In the genomic region with DNA sequence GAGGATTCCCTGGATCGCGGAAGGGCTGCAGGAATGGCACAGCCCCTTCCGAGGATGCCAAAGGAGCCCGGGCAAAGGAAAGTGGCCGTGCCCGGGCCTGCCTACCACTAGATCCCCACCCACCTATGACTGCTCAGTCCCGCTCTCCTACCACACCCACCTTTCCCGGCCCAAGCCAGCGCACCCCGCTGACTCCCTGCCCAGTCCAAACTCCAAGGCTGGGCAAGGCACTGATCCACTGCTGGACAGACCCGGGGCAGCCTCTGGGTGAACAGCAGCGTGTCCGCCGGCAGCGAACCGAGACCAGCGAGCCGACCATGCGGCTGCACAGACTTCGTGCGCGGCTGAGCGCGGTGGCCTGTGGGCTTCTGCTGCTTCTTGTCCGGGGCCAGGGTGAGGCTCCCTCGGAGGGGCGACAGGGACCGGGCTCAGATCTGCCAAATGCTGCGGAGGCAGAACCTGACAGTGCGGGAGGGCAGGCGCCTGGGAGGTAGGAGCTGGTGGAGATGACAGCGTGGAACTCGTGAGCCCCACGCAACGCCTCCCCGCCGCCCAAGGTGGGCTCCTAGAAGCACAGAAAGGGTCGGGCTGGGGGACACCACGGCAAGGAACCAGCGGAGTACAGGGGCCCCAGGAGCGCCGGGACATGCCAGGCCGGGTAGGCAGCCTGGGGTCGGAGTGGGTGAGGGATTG, we compare ENCODE assay signal across 1 cellular context.
TF ChIP-seq lines count a peak whose summit lies in the region.

A gene with protein sequence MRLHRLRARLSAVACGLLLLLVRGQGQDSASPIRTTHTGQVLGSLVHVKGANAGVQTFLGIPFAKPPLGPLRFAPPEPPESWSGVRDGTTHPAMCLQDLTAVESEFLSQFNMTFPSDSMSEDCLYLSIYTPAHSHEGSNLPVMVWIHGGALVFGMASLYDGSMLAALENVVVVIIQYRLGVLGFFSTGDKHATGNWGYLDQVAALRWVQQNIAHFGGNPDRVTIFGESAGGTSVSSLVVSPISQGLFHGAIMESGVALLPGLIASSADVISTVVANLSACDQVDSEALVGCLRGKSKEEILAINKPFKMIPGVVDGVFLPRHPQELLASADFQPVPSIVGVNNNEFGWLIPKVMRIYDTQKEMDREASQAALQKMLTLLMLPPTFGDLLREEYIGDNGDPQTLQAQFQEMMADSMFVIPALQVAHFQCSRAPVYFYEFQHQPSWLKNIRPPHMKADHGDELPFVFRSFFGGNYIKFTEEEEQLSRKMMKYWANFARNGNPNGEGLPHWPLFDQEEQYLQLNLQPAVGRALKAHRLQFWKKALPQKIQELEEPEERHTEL (plus strand): TSS at position 198 of the 693 bp plus-strand sequence. CDS start 120 bp downstream, at position 318.

TF ChIP-seq in HepG2, 621 proteins besides CTCF, POLR2A, EP300 and RAD21 (continued from another document and continues in another):
- TF ChIP-seq, protein P1, sequence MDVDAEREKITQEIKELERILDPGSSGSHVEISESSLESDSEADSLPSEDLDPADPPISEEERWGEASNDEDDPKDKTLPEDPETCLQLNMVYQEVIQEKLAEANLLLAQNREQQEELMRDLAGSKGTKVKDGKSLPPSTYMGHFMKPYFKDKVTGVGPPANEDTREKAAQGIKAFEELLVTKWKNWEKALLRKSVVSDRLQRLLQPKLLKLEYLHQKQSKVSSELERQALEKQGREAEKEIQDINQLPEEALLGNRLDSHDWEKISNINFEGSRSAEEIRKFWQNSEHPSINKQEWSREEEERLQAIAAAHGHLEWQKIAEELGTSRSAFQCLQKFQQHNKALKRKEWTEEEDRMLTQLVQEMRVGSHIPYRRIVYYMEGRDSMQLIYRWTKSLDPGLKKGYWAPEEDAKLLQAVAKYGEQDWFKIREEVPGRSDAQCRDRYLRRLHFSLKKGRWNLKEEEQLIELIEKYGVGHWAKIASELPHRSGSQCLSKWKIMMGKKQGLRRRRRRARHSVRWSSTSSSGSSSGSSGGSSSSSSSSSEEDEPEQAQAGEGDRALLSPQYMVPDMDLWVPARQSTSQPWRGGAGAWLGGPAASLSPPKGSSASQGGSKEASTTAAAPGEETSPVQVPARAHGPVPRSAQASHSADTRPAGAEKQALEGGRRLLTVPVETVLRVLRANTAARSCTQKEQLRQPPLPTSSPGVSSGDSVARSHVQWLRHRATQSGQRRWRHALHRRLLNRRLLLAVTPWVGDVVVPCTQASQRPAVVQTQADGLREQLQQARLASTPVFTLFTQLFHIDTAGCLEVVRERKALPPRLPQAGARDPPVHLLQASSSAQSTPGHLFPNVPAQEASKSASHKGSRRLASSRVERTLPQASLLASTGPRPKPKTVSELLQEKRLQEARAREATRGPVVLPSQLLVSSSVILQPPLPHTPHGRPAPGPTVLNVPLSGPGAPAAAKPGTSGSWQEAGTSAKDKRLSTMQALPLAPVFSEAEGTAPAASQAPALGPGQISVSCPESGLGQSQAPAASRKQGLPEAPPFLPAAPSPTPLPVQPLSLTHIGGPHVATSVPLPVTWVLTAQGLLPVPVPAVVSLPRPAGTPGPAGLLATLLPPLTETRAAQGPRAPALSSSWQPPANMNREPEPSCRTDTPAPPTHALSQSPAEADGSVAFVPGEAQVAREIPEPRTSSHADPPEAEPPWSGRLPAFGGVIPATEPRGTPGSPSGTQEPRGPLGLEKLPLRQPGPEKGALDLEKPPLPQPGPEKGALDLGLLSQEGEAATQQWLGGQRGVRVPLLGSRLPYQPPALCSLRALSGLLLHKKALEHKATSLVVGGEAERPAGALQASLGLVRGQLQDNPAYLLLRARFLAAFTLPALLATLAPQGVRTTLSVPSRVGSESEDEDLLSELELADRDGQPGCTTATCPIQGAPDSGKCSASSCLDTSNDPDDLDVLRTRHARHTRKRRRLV (CRISPR knock-in tag; IDR thresholded peaks at IDR 0.05): no peak
- TF ChIP-seq ZNF552 (CRISPR knock-in tag; IDR thresholded peaks at IDR 0.05; ENCODE audit: borderline replicate concordance): peak; percentile 78
- no peak for TF ChIP-seq ZNF326 (CRISPR knock-in tag; IDR thresholded peaks at IDR 0.05; ENCODE audit: borderline replicate concordance)
- TF ChIP-seq, protein P2, sequence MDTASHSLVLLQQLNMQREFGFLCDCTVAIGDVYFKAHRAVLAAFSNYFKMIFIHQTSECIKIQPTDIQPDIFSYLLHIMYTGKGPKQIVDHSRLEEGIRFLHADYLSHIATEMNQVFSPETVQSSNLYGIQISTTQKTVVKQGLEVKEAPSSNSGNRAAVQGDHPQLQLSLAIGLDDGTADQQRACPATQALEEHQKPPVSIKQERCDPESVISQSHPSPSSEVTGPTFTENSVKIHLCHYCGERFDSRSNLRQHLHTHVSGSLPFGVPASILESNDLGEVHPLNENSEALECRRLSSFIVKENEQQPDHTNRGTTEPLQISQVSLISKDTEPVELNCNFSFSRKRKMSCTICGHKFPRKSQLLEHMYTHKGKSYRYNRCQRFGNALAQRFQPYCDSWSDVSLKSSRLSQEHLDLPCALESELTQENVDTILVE (CRISPR knock-in tag; IDR thresholded peaks at IDR 0.05): no peak
- TF ChIP-seq, protein P3, sequence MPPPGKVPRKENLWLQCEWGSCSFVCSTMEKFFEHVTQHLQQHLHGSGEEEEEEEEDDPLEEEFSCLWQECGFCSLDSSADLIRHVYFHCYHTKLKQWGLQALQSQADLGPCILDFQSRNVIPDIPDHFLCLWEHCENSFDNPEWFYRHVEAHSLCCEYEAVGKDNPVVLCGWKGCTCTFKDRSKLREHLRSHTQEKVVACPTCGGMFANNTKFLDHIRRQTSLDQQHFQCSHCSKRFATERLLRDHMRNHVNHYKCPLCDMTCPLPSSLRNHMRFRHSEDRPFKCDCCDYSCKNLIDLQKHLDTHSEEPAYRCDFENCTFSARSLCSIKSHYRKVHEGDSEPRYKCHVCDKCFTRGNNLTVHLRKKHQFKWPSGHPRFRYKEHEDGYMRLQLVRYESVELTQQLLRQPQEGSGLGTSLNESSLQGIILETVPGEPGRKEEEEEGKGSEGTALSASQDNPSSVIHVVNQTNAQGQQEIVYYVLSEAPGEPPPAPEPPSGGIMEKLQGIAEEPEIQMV (CRISPR knock-in tag; IDR thresholded peaks at IDR 0.05; ENCODE audit: low read depth): no peak; the same call in 1 of the 2 replicates
- no peak for TF ChIP-seq FOXP1 (IDR thresholded peaks at IDR 0.05)
- TF ChIP-seq FOXP1 (CRISPR knock-in tag; IDR thresholded peaks at IDR 0.05): 0 out of 2 replicates have a peak, but pooled peaks have one; percentile 7
- TF ChIP-seq, protein P4, sequence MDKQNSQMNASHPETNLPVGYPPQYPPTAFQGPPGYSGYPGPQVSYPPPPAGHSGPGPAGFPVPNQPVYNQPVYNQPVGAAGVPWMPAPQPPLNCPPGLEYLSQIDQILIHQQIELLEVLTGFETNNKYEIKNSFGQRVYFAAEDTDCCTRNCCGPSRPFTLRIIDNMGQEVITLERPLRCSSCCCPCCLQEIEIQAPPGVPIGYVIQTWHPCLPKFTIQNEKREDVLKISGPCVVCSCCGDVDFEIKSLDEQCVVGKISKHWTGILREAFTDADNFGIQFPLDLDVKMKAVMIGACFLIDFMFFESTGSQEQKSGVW (CRISPR knock-in tag; IDR thresholded peaks at IDR 0.05; ENCODE audit: borderline replicate concordance): peak; percentile 90; the same call in 1 of the 2 replicates
- TF ChIP-seq ZKSCAN5 (CRISPR knock-in tag; IDR thresholded peaks at IDR 0.05): no peak
- TF ChIP-seq ATF7-NPFF (CRISPR knock-in tag; IDR thresholded peaks at IDR 0.05; ENCODE audit: low read depth): peak; percentile 86
- peak; percentile 71; the same call in 1 of the 2 replicates for TF ChIP-seq ARID2 (CRISPR knock-in tag; IDR thresholded peaks at IDR 0.05; ENCODE audit: borderline replicate concordance)
- TF ChIP-seq FLYWCH1 (CRISPR knock-in tag; IDR thresholded peaks at IDR 0.05): no peak
- TF ChIP-seq KDM2A (CRISPR knock-in tag; IDR thresholded peaks at IDR 0.05; ENCODE audit: borderline replicate concordance, low read depth): peak; percentile 89
- TF ChIP-seq ZFX (CRISPR knock-in tag; IDR thresholded peaks at IDR 0.05; ENCODE audit: low read depth): peak; percentile 83; the same call in 1 of the 2 replicates
- TF ChIP-seq ZSCAN25 (CRISPR knock-in tag; IDR thresholded peaks at IDR 0.05): peak; percentile 83
- TF ChIP-seq FOXA3 (CRISPR knock-in tag; IDR thresholded peaks at IDR 0.05): peak; percentile 27; the same call in 1 of the 2 replicates
- TF ChIP-seq, protein P5, sequence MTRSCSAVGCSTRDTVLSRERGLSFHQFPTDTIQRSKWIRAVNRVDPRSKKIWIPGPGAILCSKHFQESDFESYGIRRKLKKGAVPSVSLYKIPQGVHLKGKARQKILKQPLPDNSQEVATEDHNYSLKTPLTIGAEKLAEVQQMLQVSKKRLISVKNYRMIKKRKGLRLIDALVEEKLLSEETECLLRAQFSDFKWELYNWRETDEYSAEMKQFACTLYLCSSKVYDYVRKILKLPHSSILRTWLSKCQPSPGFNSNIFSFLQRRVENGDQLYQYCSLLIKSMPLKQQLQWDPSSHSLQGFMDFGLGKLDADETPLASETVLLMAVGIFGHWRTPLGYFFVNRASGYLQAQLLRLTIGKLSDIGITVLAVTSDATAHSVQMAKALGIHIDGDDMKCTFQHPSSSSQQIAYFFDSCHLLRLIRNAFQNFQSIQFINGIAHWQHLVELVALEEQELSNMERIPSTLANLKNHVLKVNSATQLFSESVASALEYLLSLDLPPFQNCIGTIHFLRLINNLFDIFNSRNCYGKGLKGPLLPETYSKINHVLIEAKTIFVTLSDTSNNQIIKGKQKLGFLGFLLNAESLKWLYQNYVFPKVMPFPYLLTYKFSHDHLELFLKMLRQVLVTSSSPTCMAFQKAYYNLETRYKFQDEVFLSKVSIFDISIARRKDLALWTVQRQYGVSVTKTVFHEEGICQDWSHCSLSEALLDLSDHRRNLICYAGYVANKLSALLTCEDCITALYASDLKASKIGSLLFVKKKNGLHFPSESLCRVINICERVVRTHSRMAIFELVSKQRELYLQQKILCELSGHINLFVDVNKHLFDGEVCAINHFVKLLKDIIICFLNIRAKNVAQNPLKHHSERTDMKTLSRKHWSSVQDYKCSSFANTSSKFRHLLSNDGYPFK (CRISPR knock-in tag; IDR thresholded peaks at IDR 0.05; ENCODE audit: borderline replicate concordance): peak; percentile 89
- TF ChIP-seq NFE2L1 (CRISPR knock-in tag; IDR thresholded peaks at IDR 0.05; ENCODE audit: borderline replicate concordance): 0 out of 2 replicates have a peak, but pooled peaks have one; percentile 51
- TF ChIP-seq ZNF850 (CRISPR knock-in tag; conservative IDR thresholded peaks at IDR 0.05): no peak
- TF ChIP-seq IKZF1 (IDR thresholded peaks at IDR 0.05): no peak
- TF ChIP-seq FOXO1 (CRISPR knock-in tag; IDR thresholded peaks at IDR 0.05): 0 out of 2 replicates have a peak, but pooled peaks have one; percentile 16
- peak; percentile 72; the same call in 1 of the 2 replicates for TF ChIP-seq KMT2A (CRISPR knock-in tag; IDR thresholded peaks at IDR 0.05)
- TF ChIP-seq ETV6 (CRISPR knock-in tag; conservative IDR thresholded peaks at IDR 0.05): peak; percentile 55; the same call in 1 of the 2 replicates
- no peak for TF ChIP-seq SRSF4 (IDR thresholded peaks at IDR 0.05; ENCODE audit: low read depth, low read length, poor library complexity, severe bottlenecking)
- TF ChIP-seq ZNF83 (CRISPR knock-in tag; IDR thresholded peaks at IDR 0.05; ENCODE audit: borderline replicate concordance): no peak
- no peak for TF ChIP-seq NR2F6 (IDR thresholded peaks at IDR 0.05)
- peak; percentile 67 for TF ChIP-seq NR2F6 (CRISPR knock-in tag; IDR thresholded peaks at IDR 0.05)
- TF ChIP-seq, protein P6, sequence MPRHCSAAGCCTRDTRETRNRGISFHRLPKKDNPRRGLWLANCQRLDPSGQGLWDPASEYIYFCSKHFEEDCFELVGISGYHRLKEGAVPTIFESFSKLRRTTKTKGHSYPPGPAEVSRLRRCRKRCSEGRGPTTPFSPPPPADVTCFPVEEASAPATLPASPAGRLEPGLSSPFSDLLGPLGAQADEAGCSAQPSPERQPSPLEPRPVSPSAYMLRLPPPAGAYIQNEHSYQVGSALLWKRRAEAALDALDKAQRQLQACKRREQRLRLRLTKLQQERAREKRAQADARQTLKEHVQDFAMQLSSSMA (CRISPR knock-in tag; IDR thresholded peaks at IDR 0.05): peak; percentile 87; the same call in 1 of the 2 replicates
- peak; percentile 83; the same call in 1 of the 2 replicates for TF ChIP-seq MTA1 (CRISPR knock-in tag; IDR thresholded peaks at IDR 0.05; ENCODE audit: borderline replicate concordance)
- no peak; the same call in 1 of the 2 replicates for TF ChIP-seq ZBTB42 (CRISPR knock-in tag; IDR thresholded peaks at IDR 0.05)
- TF ChIP-seq ZNF333 (CRISPR knock-in tag; IDR thresholded peaks at IDR 0.05; ENCODE audit: borderline replicate concordance): peak; percentile 71; the same call in 1 of the 2 replicates
- TF ChIP-seq, protein P7, sequence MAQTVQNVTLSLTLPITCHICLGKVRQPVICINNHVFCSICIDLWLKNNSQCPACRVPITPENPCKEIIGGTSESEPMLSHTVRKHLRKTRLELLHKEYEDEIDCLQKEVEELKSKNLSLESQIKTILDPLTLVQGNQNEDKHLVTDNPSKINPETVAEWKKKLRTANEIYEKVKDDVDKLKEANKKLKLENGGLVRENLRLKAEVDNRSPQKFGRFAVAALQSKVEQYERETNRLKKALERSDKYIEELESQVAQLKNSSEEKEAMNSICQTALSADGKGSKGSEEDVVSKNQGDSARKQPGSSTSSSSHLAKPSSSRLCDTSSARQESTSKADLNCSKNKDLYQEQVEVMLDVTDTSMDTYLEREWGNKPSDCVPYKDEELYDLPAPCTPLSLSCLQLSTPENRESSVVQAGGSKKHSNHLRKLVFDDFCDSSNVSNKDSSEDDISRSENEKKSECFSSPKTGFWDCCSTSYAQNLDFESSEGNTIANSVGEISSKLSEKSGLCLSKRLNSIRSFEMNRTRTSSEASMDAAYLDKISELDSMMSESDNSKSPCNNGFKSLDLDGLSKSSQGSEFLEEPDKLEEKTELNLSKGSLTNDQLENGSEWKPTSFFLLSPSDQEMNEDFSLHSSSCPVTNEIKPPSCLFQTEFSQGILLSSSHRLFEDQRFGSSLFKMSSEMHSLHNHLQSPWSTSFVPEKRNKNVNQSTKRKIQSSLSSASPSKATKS (CRISPR knock-in tag; IDR thresholded peaks at IDR 0.05): no peak
- TF ChIP-seq ERF (CRISPR knock-in tag; IDR thresholded peaks at IDR 0.05): peak; percentile 50; the same call in 1 of the 2 replicates
- TF ChIP-seq SMAD3 (CRISPR knock-in tag; IDR thresholded peaks at IDR 0.05): no peak
- TF ChIP-seq ZSCAN12 (CRISPR knock-in tag; IDR thresholded peaks at IDR 0.05): no peak
- peak; percentile 79; the same call in 1 of the 2 replicates for TF ChIP-seq KLF12 (CRISPR knock-in tag; IDR thresholded peaks at IDR 0.05; ENCODE audit: borderline replicate concordance)
- TF ChIP-seq, protein P8, sequence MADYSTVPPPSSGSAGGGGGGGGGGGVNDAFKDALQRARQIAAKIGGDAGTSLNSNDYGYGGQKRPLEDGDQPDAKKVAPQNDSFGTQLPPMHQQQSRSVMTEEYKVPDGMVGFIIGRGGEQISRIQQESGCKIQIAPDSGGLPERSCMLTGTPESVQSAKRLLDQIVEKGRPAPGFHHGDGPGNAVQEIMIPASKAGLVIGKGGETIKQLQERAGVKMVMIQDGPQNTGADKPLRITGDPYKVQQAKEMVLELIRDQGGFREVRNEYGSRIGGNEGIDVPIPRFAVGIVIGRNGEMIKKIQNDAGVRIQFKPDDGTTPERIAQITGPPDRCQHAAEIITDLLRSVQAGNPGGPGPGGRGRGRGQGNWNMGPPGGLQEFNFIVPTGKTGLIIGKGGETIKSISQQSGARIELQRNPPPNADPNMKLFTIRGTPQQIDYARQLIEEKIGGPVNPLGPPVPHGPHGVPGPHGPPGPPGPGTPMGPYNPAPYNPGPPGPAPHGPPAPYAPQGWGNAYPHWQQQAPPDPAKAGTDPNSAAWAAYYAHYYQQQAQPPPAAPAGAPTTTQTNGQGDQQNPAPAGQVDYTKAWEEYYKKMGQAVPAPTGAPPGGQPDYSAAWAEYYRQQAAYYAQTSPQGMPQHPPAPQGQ (CRISPR knock-in tag; IDR thresholded peaks at IDR 0.05; ENCODE audit: borderline replicate concordance): no peak
- TF ChIP-seq ZNF558 (CRISPR knock-in tag; IDR thresholded peaks at IDR 0.05; ENCODE audit: borderline replicate concordance): peak; percentile 80; the same call in 1 of the 2 replicates
- TF ChIP-seq EZH2 (conservative IDR thresholded peaks at IDR 0.05; ENCODE audit: low read depth, low read length): no peak
